18 cellular contexts compared by ENCODE assay signal in the genomic region with DNA sequence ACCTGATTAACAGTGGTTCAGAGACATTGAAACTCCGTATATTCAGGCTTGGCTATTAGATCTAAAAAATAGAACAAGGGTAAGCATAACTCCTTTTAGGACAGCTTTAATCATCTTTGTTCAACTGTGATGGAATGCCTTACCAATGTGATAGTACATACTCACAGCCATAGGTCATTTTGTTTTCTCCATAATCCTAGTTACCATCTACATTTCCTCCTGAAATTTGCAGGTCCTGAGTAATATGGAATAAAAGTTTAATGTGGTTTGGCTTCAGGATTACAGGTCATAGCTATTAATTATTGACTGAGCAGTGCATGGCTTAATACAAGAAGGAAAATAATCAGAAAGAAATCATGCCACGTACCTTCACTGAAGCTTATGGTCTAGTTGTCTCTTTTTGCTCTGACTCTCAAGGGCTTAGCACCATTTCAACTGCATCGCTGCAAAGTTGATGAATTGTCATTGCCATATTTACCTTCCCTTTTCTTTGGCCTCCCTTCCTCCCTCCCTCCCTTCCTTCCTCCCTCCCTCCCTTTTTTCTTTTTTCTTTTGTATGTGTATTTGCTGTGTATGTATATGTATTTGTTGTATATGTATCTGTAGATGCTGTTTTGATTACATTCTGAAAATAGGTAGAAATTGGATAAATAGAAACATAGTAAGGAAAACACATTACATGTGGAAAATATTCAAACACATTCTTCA.
DNase-seq lines count a peak whose midpoint lies in the region; ATAC-seq, FAIRE-seq and TF ChIP-seq lines count a peak whose summit lies in the region.
"Had no signal": no experiment of that assay in that cellular context is flagged by ENCODE, and none has a peak within 500 bp of the region (broad histone marks: within the 10 kb centered on the region; RNA-seq: fewer than 3 reads in every experiment).

No MANE protein-coding gene starts in this region.

- FAIRE-seq in A549 (lab: Jason Lieb, UNC), result no peak

- no peak for TF ChIP-seq CTCF in A549 (IDR thresholded peaks at IDR 0.05)
- TF ChIP-seq CTCF in astrocyte of the spinal cord (IDR thresholded peaks at IDR 0.05; ENCODE audit: low read depth, low read length), result no peak

- H3K4me3 ChIP-seq in A549 (no peak overlapping the region), HUES64 (ENCODE audit: low read length) (no peak overlapping the region), astrocyte of the spinal cord (ENCODE audit: low read depth, low read length) (no peak overlapping the region), mesodermal cell (ENCODE audit: extremely low read depth, insufficient read depth, low read length, poor library complexity, severe bottlenecking) (no peak overlapping the region)
- H3K4me3 ChIP-seq: esophagus muscularis mucosa, lung, thyroid gland had no signal

- in situ Hi-C loops in astrocyte of the spinal cord (cut with HindIII; ENCODE audit: low sequenced_read_pairs), result no loop called here

- DNase-seq in A549 (ENCODE audit: low read depth in 1 of 2, low spot score in 1 of 2) (no peak), astrocyte of the spinal cord (ENCODE audit: low read depth, low spot score) (peak; percentile 47), left colon (no peak), sciatic nerve (ENCODE audit: low spot score) (no peak)
- DNase-seq in stimulated activated CD4-positive, alpha-beta T cell treated with anti-CD3 and anti-CD28 coated beads, Interleukin-1b, Interleukin-23, amount 100 ng/mL, for 48 hours, result no peak
- DNase-seq: activated CD8-positive, alpha-beta T cell treated with anti-CD3 and anti-CD28 coated beads, Interleukin-2, amount 10 ng/mL, durations not matched to agents 7 days and 5 days; activated naive CD8-positive, alpha-beta T cell treated with anti-CD3 and anti-CD28 coated beads, Interleukin-2, amount 10 ng/mL, durations not matched to agents 7 days and 5 days; activated T-cell treated with anti-CD3 and anti-CD28 coated beads, Interleukin-2, amount 50 U/mL, for 4 hours; MM.1S; NCI-H774; RPMI8226; stimulated activated naive B cell treated with anti-CD40 and anti-IgM and Interleukin-4, amounts not matched to agents 10 μg/mL and 1 μg/mL and 100 μg/mL, for 72 hours; thyroid gland had no signal

- H3K27ac ChIP-seq in A549 (peak overlapping the region; percentile 65 to 68), HUES64 (ENCODE audit: low read depth, low read length) (peak overlapping the region; percentile 86), mesodermal cell (ENCODE audit: low read depth, low read length, severe bottlenecking) (peak overlapping the region; percentile 67)
- H3K27ac ChIP-seq: esophagus muscularis mucosa had no signal

- TF ChIP-seq POLR2A in A549 (IDR thresholded peaks at IDR 0.05; ENCODE audit: low read length), result no peak

- intact Hi-C loops in left colon (cut with DNase I, micrococcal nuclease) (no loop called here), sciatic nerve (cut with DNase I) (no loop called here)

- peak overlapping the region; percentile 37 for H3K4me2 ChIP-seq in A549

- WGBS in A549 (ENCODE audit: missing lambda C conversion rate), result 56% methylated on average over 3 of the region's 3 CpGs
- WGBS in HUES64, result 75% methylated on average over 3 of the region's 3 CpGs
- WGBS in mesodermal cell (ENCODE audit: insufficient coverage in 2 of 2), 2 experiments, result 70 to 74% methylated on average over 3 of the region's 3 CpGs

- H3K36me3 ChIP-seq in HUES64 (ENCODE audit: insufficient read depth, low read length) (no peaks in the 10 kb centered on the region), mesodermal cell (ENCODE audit: control insufficient read depth, insufficient read depth, low read length) (no peaks in the 10 kb centered on the region)
- H3K36me3 ChIP-seq: esophagus muscularis mucosa, thyroid gland had no signal

- POLR2A ChIA-PET in A549 (lab: Yijun Ruan, JAX), result no interaction called here

- ATAC-seq in A549 (peak in 1 of 2 experiments; percentile 68; a peak in 3 of 6 replicates), left colon (no peak), sciatic nerve (no peak), HG03432 (IDR thresholded peaks at IDR 0.05; ENCODE audit: unreplicated experiment) (no peak)
- ATAC-seq: activated CD8-positive, alpha-beta T cell treated with anti-CD3 and anti-CD28 coated beads, Interleukin-2, amount 10 ng/mL, durations not matched to agents 7 days and 5 days; activated T-cell treated with anti-CD3 and anti-CD28 coated beads, Interleukin-2, amount 50 U/mL, for 4 hours; stimulated activated naive B cell treated with anti-CD40 and anti-IgM and Interleukin-4, amounts not matched to agents 10 μg/mL and 1 μg/mL and 100 μg/mL, for 72 hours had no signal

- no peak for TF ChIP-seq EP300 in A549 (IDR thresholded peaks at IDR 0.05)

- H3K9me3 ChIP-seq in A549 (no peaks in the 10 kb centered on the region), HUES64 (ENCODE audit: insufficient read depth, low read depth, low read length) (no peaks in the 10 kb centered on the region), mesodermal cell (ENCODE audit: control insufficient read depth, low read length) (no peaks in the 10 kb centered on the region)
- H3K9me3 ChIP-seq: esophagus muscularis mucosa, thyroid gland had no signal

- peak overlapping the region; percentile 21; the same call in 1 of the 2 replicates for H3K9ac ChIP-seq in HUES64 (ENCODE audit: low read depth, low read length)

- no peaks in the 10 kb centered on the region for H3K27me3 ChIP-seq in HUES64 (ENCODE audit: insufficient read depth, low read length)
- H3K27me3 ChIP-seq: esophagus muscularis mucosa, thyroid gland had no signal

- H3K4me1 ChIP-seq in A549 (peaks cover 32% of the 10 kb centered on the region), HUES64 (ENCODE audit: insufficient read depth, low read length) (peaks cover 49% of the 10 kb centered on the region), mesodermal cell (ENCODE audit: control insufficient read depth, insufficient read depth, low read length, poor library complexity, severe bottlenecking) (peaks cover 15% of the 10 kb centered on the region)

- CTCF ChIA-PET in A549 (lab: Yijun Ruan, JAX), result no interaction called here

- TF ChIP-seq RAD21 in A549 (conservative IDR thresholded peaks at IDR 0.05 in 1 of 2, IDR thresholded peaks at IDR 0.05 in 1 of 2), result no peak

TF ChIP-seq in A549, 52 proteins besides CTCF, POLR2A, EP300 and RAD21:
- TF ChIP-seq RARB (CRISPR knock-in tag; IDR thresholded peaks at IDR 0.05) (no peak), HDAC2 (IDR thresholded peaks at IDR 0.05) (no peak), KDM1A (IDR thresholded peaks at IDR 0.05; ENCODE audit: low read depth) (no peak), FOXS1 (CRISPR knock-in tag; IDR thresholded peaks at IDR 0.05) (no peak), HOXA7 (CRISPR knock-in tag; IDR thresholded peaks at IDR 0.05) (no peak), RCOR1 (IDR thresholded peaks at IDR 0.05; ENCODE audit: low read depth, low read length) (no peak), RFX5 (IDR thresholded peaks at IDR 0.05) (no peak), MAZ (IDR thresholded peaks at IDR 0.05; ENCODE audit: borderline replicate concordance, low read depth, low read length) (no peak), RNF2 (IDR thresholded peaks at IDR 0.05; ENCODE audit: borderline replicate concordance, low read depth) (no peak), FOSB (CRISPR knock-in tag; IDR thresholded peaks at IDR 0.05) (no peak)
- TF ChIP-seq, protein P1, sequence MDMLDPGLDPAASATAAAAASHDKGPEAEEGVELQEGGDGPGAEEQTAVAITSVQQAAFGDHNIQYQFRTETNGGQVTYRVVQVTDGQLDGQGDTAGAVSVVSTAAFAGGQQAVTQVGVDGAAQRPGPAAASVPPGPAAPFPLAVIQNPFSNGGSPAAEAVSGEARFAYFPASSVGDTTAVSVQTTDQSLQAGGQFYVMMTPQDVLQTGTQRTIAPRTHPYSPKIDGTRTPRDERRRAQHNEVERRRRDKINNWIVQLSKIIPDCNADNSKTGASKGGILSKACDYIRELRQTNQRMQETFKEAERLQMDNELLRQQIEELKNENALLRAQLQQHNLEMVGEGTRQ (IDR thresholded peaks at IDR 0.05), result no peak
- TF ChIP-seq, protein P2, sequence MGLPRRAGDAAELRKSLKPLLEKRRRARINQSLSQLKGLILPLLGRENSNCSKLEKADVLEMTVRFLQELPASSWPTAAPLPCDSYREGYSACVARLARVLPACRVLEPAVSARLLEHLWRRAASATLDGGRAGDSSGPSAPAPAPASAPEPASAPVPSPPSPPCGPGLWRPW (IDR thresholded peaks at IDR 0.05), result no peak
